26 cellular contexts compared by ENCODE assay signal in genomic region chr21:32716486-32716885, GRCh38.
"Had no signal": no experiment of that assay in that cellular context is flagged by ENCODE, and none has a peak within 500 bp of the region (broad histone marks: within the 10 kb centered on the region; RNA-seq: fewer than 3 reads in every experiment).

No MANE protein-coding gene starts in this region.

- H3K36me3 ChIP-seq: suprapubic skin, transverse colon, uterus, vagina had no signal

- H3K27me3 ChIP-seq: stomach, suprapubic skin, testis, thyroid gland, tibial artery, tibial nerve, transverse colon, upper lobe of left lung, upper lobe of right lung, uterus, vagina had no signal

- ATAC-seq: stimulated activated effector memory CD8-positive, alpha-beta T cell treated with anti-CD3 and anti-CD28 coated beads, Interleukin-12 subunit alpha, Interleukin-12 subunit beta, amount 100 ng/mL, for 72 hours; stimulated activated memory B cell treated with anti-CD40 and anti-IgM and Interleukin-4, amounts not matched to agents 10 μg/mL and 1 μg/mL and 100 μg/mL, for 72 hours; stimulated activated naive B cell treated with anti-CD40 and anti-IgM and Interleukin-4, amounts not matched to agents 10 μg/mL and 1 μg/mL and 100 μg/mL, for 72 hours; stimulated activated naive CD8-positive, alpha-beta T cell treated with anti-CD3 and anti-CD28 coated beads, Interleukin-15, amount 100 ng/mL, for 72 hours; stimulated activated naive CD8-positive, alpha-beta T cell treated with anti-CD3 and anti-CD28 coated beads, Interleukin-15, Interleukin-2, amounts not matched to agents 100 U/mL and 50 U/mL, for 24 hours; upper lobe of right lung had no signal

- H3K9me3 ChIP-seq: stomach, suprapubic skin, testis, thoracic aorta, thyroid gland, transverse colon, upper lobe of left lung, upper lobe of right lung, uterus, vagina had no signal

- H3K4me1 ChIP-seq: suprapubic skin, testis, tibial nerve, uterus, vagina had no signal

- H3K27ac ChIP-seq: stomach, suprapubic skin, testis, thoracic aorta, tibial artery, tibial nerve, transverse colon, upper lobe of left lung, upper lobe of right lung, uterus, vagina had no signal

- H3K4me3 ChIP-seq: stomach, suprapubic skin, testis, thoracic aorta, thyroid gland, tibial artery, tibial nerve, transverse colon, upper lobe of left lung, upper lobe of right lung, uterus, vagina had no signal

- DNase-seq: stimulated activated CD4-positive, alpha-beta T cell treated with anti-CD3 and anti-CD28 coated beads, Interleukin-2, amount 100 ng/mL, for 48 hours; stimulated activated CD4-positive, alpha-beta T cell treated with anti-CD3 and anti-CD28 coated beads, Interleukin-4, amount 100 ng/mL, for 1 hour; stimulated activated CD4-positive, alpha-beta T cell treated with anti-CD3 and anti-CD28 coated beads, Interleukin-4, amount 100 ng/mL, for 24 hours; stimulated activated CD4-positive, alpha-beta T cell treated with anti-CD3 and anti-CD28 coated beads, Interleukin-4, amount 100 ng/mL, for 4 hours; stimulated activated CD8-positive, alpha-beta memory T cell treated with anti-CD3 and anti-CD28 coated beads, Interleukin-4, amount 100 ng/mL, for 48 hours; stimulated activated naive B cell treated with anti-CD40 and anti-IgM and Interleukin-4, amounts not matched to agents 10 μg/mL and 1 μg/mL and 100 μg/mL, for 72 hours; stimulated activated naive CD4-positive, alpha-beta T cell; stimulated activated naive CD4-positive, alpha-beta T cell treated with Interleukin-2 at 50 U/mL for 16 hours; stimulated activated naive CD8-positive, alpha-beta T cell treated with anti-CD3 and anti-CD28 coated beads, Interleukin-15, amount 100 ng/mL, for 72 hours; stimulated activated naive CD8-positive, alpha-beta T cell treated with anti-CD3 and anti-CD28 coated beads, Interleukin-15, Interleukin-2, amounts not matched to agents 100 U/mL and 50 U/mL, for 24 hours; stomach; substantia nigra; testis; thyroid gland; tibial artery; transverse colon; trophoblast cell; upper lobe of left lung; upper lobe of right lung; uterus had no signal
